16 cellular contexts compared by ENCODE assay signal in the genomic region with DNA sequence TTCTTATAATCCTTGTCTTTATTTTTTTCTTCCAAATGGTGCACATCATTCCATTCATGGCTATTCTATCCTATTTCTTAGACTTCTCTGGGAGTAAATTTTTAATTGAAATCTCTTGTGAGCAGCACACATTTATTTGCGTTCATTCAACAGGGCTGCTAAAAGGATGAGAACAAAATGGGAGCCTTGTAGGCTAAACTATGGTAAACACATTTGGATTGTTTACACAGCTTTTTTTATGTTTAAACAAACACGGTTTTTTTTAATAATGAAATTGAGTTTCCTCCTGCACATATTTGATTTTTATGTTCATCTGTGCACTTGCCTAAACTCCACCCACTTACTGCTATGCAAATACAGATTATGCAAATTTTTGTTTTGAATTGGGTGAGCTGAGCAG.
DNase-seq lines count a peak whose midpoint lies in the region; ATAC-seq, FAIRE-seq and TF ChIP-seq lines count a peak whose summit lies in the region.
"Had no signal": no experiment of that assay in that cellular context is flagged by ENCODE, and none has a peak within 500 bp of the region (broad histone marks: within the 10 kb centered on the region; RNA-seq: fewer than 3 reads in every experiment).

No MANE protein-coding gene starts in this region.

- no peak overlapping the region for H3K27ac ChIP-seq in colonic mucosa

- no peaks in the 10 kb centered on the region for H3K36me3 ChIP-seq in colonic mucosa
- H3K36me3 ChIP-seq: HAP-1 had no signal

- H3K4me3 ChIP-seq in colonic mucosa, result no peak overlapping the region
- H3K4me3 ChIP-seq: HAP-1 had no signal

- H3K4me1 ChIP-seq in colonic mucosa, result no peaks in the 10 kb centered on the region

- peak; percentile 93 for FAIRE-seq in endometrium (lab: Jason Lieb, UNC)

- ATAC-seq in GM19035 (IDR thresholded peaks at IDR 0.05; ENCODE audit: unreplicated experiment), result no peak
- ATAC-seq: T-helper 17 cell had no signal

- H3K9ac ChIP-seq in colonic mucosa (ENCODE audit: low read depth in 2 of 2, low read length in 2 of 2), result no peak overlapping the region

- intact Hi-C loops in colonic mucosa (cut with DNase I), result no loop called here

- no peaks in the 10 kb centered on the region for H3K9me3 ChIP-seq in colonic mucosa
- H3K9me3 ChIP-seq: HAP-1 had no signal

- TF ChIP-seq CTCF in colonic mucosa (IDR thresholded peaks at IDR 0.05), result no peak

- no peaks in the 10 kb centered on the region for H3K27me3 ChIP-seq in colonic mucosa

- DNase-seq in NCI-H2196 (lab: John Stamatoyannopoulos, UW; ENCODE audit: unreplicated experiment) (peak; percentile 25), NCI-H2196 treated with DMSO at 0.1 percent for 48 hours (lab: John Stamatoyannopoulos, UW; ENCODE audit: unreplicated experiment) (no peak), NCI-H1105 (lab: John Stamatoyannopoulos, UW) (peak; percentile 39), NCI-H526 (lab: John Stamatoyannopoulos, UW) (peak; percentile 84 to 92), SKM-1 (lab: John Stamatoyannopoulos, UW; ENCODE audit: unreplicated experiment) (no peak), colonic mucosa (no peak)
- DNase-seq: ACHN, AML-193, DMS79, NCI-H187 treated with DMSO at 0.1 percent for 48 hours, RPMI8226, SIG-M5, T-helper 17 cell had no signal

Comparison
In these comparisons a context has a peak if more than half of its experiments do, and no peak if none do; other contexts are left out.
1. DNase-seq: peak in NCI-H2196 (single experiment), NCI-H1105 (single experiment) and NCI-H526 (2 of 2); none in NCI-H2196 treated with DMSO at 0.1 percent for 48 hours (single experiment), SKM-1 (single experiment) and colonic mucosa (single experiment).